In genomic region chr4:67288964-67289363, GRCh38 we compare ENCODE assay signal across 8 cellular contexts.
DNase-seq lines count a peak whose midpoint lies in the region; ATAC-seq lines count a peak whose summit lies in the region.

No MANE protein-coding gene starts in this region.

- peak; percentile 67 for ATAC-seq in HG03066 (IDR thresholded peaks at IDR 0.05; ENCODE audit: low read depth, unreplicated experiment)
- ATAC-seq in HG02642 (IDR thresholded peaks at IDR 0.05; ENCODE audit: poor library complexity, unreplicated experiment), result no peak
- no peak for ATAC-seq in GM21381 (IDR thresholded peaks at IDR 0.05; ENCODE audit: unreplicated experiment)
- ATAC-seq in GM21737 (IDR thresholded peaks at IDR 0.05; ENCODE audit: unreplicated experiment), result no peak

- peak; percentile 23 to 32 for DNase-seq in activated T-cell treated with anti-CD3 and anti-CD28 coated beads, Interleukin-2, amount 50 U/mL, for 48 hours
- DNase-seq in activated T-cell treated with anti-CD3 and anti-CD28 coated beads, Interleukin-2, amount 50 U/mL, for 1 hour, result no peak
- DNase-seq in RPMI8226, result peak; percentile 16
- peak; percentile 27 for DNase-seq in iPS-NIHi11 (ENCODE audit: low spot score)
